Comparison of ENCODE assay signal across 1 cellular context in the genomic region with DNA sequence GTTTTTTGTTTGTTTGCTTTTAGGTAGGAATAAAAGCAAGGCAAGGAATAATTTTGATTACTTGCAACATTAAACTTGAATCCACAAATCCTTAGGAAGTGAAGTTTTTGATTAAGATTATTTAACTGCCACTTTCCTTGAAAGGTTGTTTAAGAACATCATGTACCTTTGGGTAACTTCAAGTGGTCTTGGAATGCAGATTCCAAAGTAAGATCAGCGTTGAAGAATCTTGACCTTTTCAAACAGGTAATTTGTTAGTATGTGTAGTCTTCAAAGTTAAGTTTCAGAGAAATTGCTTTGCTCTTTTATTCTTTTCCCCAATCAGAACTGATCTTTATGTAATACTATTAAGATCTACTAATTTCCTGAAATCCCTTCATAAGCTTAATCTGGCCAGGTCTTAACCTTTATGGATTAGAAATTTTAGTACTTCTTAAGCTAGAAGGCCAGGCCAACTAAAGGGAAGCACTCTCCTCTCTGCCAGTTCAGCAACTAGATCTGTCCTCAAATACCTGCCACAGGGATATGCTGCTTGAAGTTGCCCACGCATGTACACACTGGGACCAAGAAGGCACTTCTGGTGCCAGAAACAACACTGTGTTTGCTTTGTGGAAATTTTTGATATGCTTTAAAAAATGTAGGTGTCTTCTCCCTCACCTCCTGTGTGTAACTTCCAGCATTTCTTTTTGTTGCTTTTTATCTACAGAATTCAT.
TF ChIP-seq lines count a peak whose summit lies in the region.

No MANE protein-coding gene starts in this region.

TF ChIP-seq in endothelial cell of umbilical vein, 7 proteins besides CTCF, POLR2A, EP300 and RAD21 (continued from another document):
- TF ChIP-seq MYC (IDR thresholded peaks at IDR 0.05; ENCODE audit: low read depth, low read length) (no peak), POLR2AphosphoS5 (IDR thresholded peaks at IDR 0.05; ENCODE audit: insufficient read depth, low read depth, low read length) (no peak), FOS (IDR thresholded peaks at IDR 0.05; ENCODE audit: borderline replicate concordance, insufficient read depth, low read length) (no peak)
